19 cellular contexts compared by ENCODE assay signal in genomic region chr11:113670149-113670829, GRCh38. TPM values are rescaled to one million over a fixed set of nuclear protein-coding genes. Genes with fewer than 3 reads are reported as not detected.
A peak's percentile ranks its signal among the peaks of the same experiment; 100 is the strongest.
DNase-seq lines count a peak whose midpoint lies in the region; ATAC-seq and TF ChIP-seq lines count a peak whose summit lies in the region.
"Had no signal": no experiment of that assay in that cellular context is flagged by ENCODE, and none has a peak within 500 bp of the region (broad histone marks: within the 10 kb centered on the region; RNA-seq: fewer than 3 reads in every experiment).

No MANE protein-coding gene starts in this region.

- POLR2A ChIA-PET in HEK293 (lab: Yijun Ruan, JAX): no interaction called here
- POLR2A ChIA-PET in Panc1 (lab: Charles Lee): no interaction called here

- H3K4me1 ChIP-seq in HEK293 (ENCODE audit: control insufficient read depth, insufficient read depth, low read length): no peaks in the 10 kb centered on the region; the same call in 1 of the 2 replicates
- peaks cover 18% of the 10 kb centered on the region for H3K4me1 ChIP-seq in Panc1 (ENCODE audit: control insufficient read depth, insufficient read depth, low read length)
- H3K4me1 ChIP-seq in smooth muscle cell (ENCODE audit: low read depth): peaks cover 5% of the 10 kb centered on the region
- H3K4me1 ChIP-seq: HAP-1 had no signal

- CTCF ChIA-PET in HEK293 (lab: Yijun Ruan, JAX) (no interaction called here), Panc1 (lab: Charles Lee) (no interaction called here)

- H3K27ac ChIP-seq in HEK293 (ENCODE audit: extremely low read depth, low read depth, low read length) (no peak overlapping the region), Panc1 (ENCODE audit: low read length) (peak overlapping the region; percentile 44; the same call in 1 of the 2 replicates), smooth muscle cell (ENCODE audit: low read depth) (no peak overlapping the region)
- H3K27ac ChIP-seq: HL-60, KMS-11 had no signal

- TF ChIP-seq CTCF in HEK293 (tag by site-specific recombination; IDR thresholded peaks at IDR 0.05) (no peak), Panc1 (IDR thresholded peaks at IDR 0.05) (no peak), smooth muscle cell (IDR thresholded peaks at IDR 0.05; ENCODE audit: borderline replicate concordance, insufficient read depth, poor library complexity, severe bottlenecking) (no peak)

- no peaks in the 10 kb centered on the region for H3K36me3 ChIP-seq in HEK293 (ENCODE audit: control insufficient read depth in 2 of 2, insufficient read depth in 1 of 2, low read length in 2 of 2)
- H3K36me3 ChIP-seq in Panc1 (ENCODE audit: control insufficient read depth, insufficient read depth, low read length): no peaks in the 10 kb centered on the region
- H3K36me3 ChIP-seq in smooth muscle cell (ENCODE audit: low read depth): peaks cover 7% of the 10 kb centered on the region
- H3K36me3 ChIP-seq: HAP-1, MG63 had no signal

- H3K27me3 Mint-ChIP-seq in activated CD4-positive, alpha-beta T cell treated with anti-CD3 and anti-CD28 coated beads, Interleukin-2, amount 10 ng/mL, durations not matched to agents 24 days and 14 days: peaks cover 11% of the 10 kb centered on the region

- peaks cover 4% of the 10 kb centered on the region for H3K4me1 Mint-ChIP-seq in activated CD4-positive, alpha-beta T cell treated with anti-CD3 and anti-CD28 coated beads, Interleukin-2, amount 10 ng/mL, durations not matched to agents 24 days and 14 days
- H3K4me1 Mint-ChIP-seq: B cell had no signal

- H3K36me3 Mint-ChIP-seq in activated CD4-positive, alpha-beta T cell treated with anti-CD3 and anti-CD28 coated beads, Interleukin-2, amount 10 ng/mL, durations not matched to agents 24 days and 14 days (ENCODE audit: low read depth): no peaks in the 10 kb centered on the region

- H3K79me2 ChIP-seq in smooth muscle cell (ENCODE audit: low read depth): no peaks in the 10 kb centered on the region

- H3K9me3 ChIP-seq in HEK293 (ENCODE audit: control insufficient read depth, insufficient read depth, low read depth, low read length) (no peaks in the 10 kb centered on the region), Panc1 (ENCODE audit: control insufficient read depth, insufficient read depth, low read depth, low read length) (peaks cover 7% of the 10 kb centered on the region), smooth muscle cell (replicated peaks; ENCODE audit: low read depth) (peaks cover 7% of the 10 kb centered on the region)
- H3K9me3 ChIP-seq: HAP-1 had no signal

- H2AFZ ChIP-seq in smooth muscle cell (ENCODE audit: low read depth): no peak overlapping the region

- no TSS peak for BruUV-seq in Panc1 (replicated peaks; lab: Mats Ljungman, UMichigan)

- no peak overlapping the region for H3K4me3 Mint-ChIP-seq in activated CD4-positive, alpha-beta T cell treated with anti-CD3 and anti-CD28 coated beads, Interleukin-2, amount 10 ng/mL, durations not matched to agents 24 days and 14 days
- H3K4me3 Mint-ChIP-seq: B cell; CD4-positive, alpha-beta T cell had no signal

- intact Hi-C loops in Panc1 (cut with micrococcal nuclease; ENCODE audit: unreplicated experiment): no loop called here
- intact Hi-C loops in activated CD4-positive, alpha-beta T cell treated with anti-CD3 and anti-CD28 coated beads, Interleukin-2, amount 10 ng/mL, durations not matched to agents 24 days and 14 days (cut with micrococcal nuclease): no loop called here

- in situ Hi-C loops in Panc1 (cut with HindIII; ENCODE audit: low pct_unique_long_range_greater_than_20kb, low sequenced_read_pairs): no loop called here

- peak overlapping the region; percentile 2 for H3K4me2 ChIP-seq in smooth muscle cell
- H3K4me2 ChIP-seq: KMS-11 had no signal

- H3K27ac Mint-ChIP-seq in activated CD4-positive, alpha-beta T cell treated with anti-CD3 and anti-CD28 coated beads, Interleukin-2, amount 10 ng/mL, durations not matched to agents 24 days and 14 days: no peak overlapping the region
- H3K27ac Mint-ChIP-seq: B cell; CD4-positive, alpha-beta T cell had no signal

- H3K4me3 ChIP-seq in HEK293 (ENCODE audit: low read depth, low read length): no peak overlapping the region
- no peak overlapping the region for H3K4me3 ChIP-seq in Panc1 (ENCODE audit: low read depth in 2 of 2, low read length in 2 of 2)
- H3K4me3 ChIP-seq in smooth muscle cell: no peak overlapping the region
- H3K4me3 ChIP-seq: HAP-1, MG63 had no signal

- H3K9me3 Mint-ChIP-seq in activated CD4-positive, alpha-beta T cell treated with anti-CD3 and anti-CD28 coated beads, Interleukin-2, amount 10 ng/mL, durations not matched to agents 24 days and 14 days: peaks cover 5% of the 10 kb centered on the region

- no peak for DNase-seq in Panc1 (ENCODE audit: low read depth, low spot score)
- DNase-seq in kidney glomerular epithelial cell (lab: John Stamatoyannopoulos, UW): peak; percentile 25
- DNase-seq in smooth muscle cell (lab: John Stamatoyannopoulos, UW; ENCODE audit: unreplicated experiment): no peak
- DNase-seq in HT-29 (ENCODE audit: low spot score): no peak
- DNase-seq in T-helper 9 cell: no peak
- no peak for DNase-seq in activated CD4-positive, alpha-beta T cell treated with anti-CD3 and anti-CD28 coated beads, Interleukin-2, amount 10 ng/mL, durations not matched to agents 24 days and 14 days
- DNase-seq: CD4-positive, alpha-beta T cell; DMS79; GDM1; MG63; NCI-H1105; NCI-H1694 treated with DMSO at 0.1 percent for 48 hours; NCI-H69 had no signal

- H3K27me3 ChIP-seq in Panc1 (ENCODE audit: control insufficient read depth, insufficient read depth, low read length): no peaks in the 10 kb centered on the region
- no peaks in the 10 kb centered on the region for H3K27me3 ChIP-seq in smooth muscle cell (ENCODE audit: low read depth)
- H3K27me3 ChIP-seq: MG63 had no signal

- no peak overlapping the region for H3K9ac ChIP-seq in smooth muscle cell (ENCODE audit: low read depth)
- H3K9ac ChIP-seq: KMS-11 had no signal

- H4K20me1 ChIP-seq in smooth muscle cell (ENCODE audit: low read depth): no peaks in the 10 kb centered on the region

- ATAC-seq in Panc1: no peak
- ATAC-seq: Right ventricle myocardium inferior had no signal

- H3F3A ChIP-seq in smooth muscle cell (ENCODE audit: low read depth): peaks cover 10% of the 10 kb centered on the region

TF ChIP-seq in HEK293, 187 proteins besides CTCF, POLR2A, EP300 and RAD21:
- TF ChIP-seq PRDM10 (tag by site-specific recombination; IDR thresholded peaks at IDR 0.05) (peak; percentile 22; the same call in 1 of the 2 replicates), ZNF658 (tag by site-specific recombination; IDR thresholded peaks at IDR 0.05) (no peak)

RNA-seq across cellular contexts. Expression of gene TMPRSS5, which starts 35.8 kb away (rescaled TPM):
- total RNA-seq in Panc1 (2021; ENCODE audit: unreplicated experiment): 0.85 TPM
- polyA plus RNA-seq in Panc1 (2012; ENCODE audit: insufficient read length): 0.82 TPM
- total RNA-seq in smooth muscle cell: 1.4 TPM in 1 of 2 replicates, not detected in the other
- 0.13 and 0.43 TPM in 2 replicates for polyA plus RNA-seq in smooth muscle cell
- 1.6 and 1.8 TPM in 2 replicates for total RNA-seq in HT-29 (2014; rRNA removed; shearing (Covaris generic))
- total RNA-seq in activated CD4-positive, alpha-beta T cell treated with anti-CD3 and anti-CD28 coated beads, Interleukin-2, amount 10 ng/mL, durations not matched to agents 24 days and 14 days: 1.2 and 2.6 TPM in 2 replicates
